Comparison of ENCODE assay signal across 35 cellular contexts in genomic region chr10:30630571-30630970, GRCh38. TPM values are rescaled to one million over a fixed set of nuclear protein-coding genes. Genes with fewer than 3 reads are reported as not detected.
DNase-seq lines count a peak whose midpoint lies in the region; ATAC-seq, FAIRE-seq and TF ChIP-seq lines count a peak whose summit lies in the region.
"Had no signal": no experiment of that assay in that cellular context is flagged by ENCODE, and none has a peak within 500 bp of the region (broad histone marks: within the 10 kb centered on the region; RNA-seq: fewer than 3 reads in every experiment).

No MANE protein-coding gene starts in this region.

- H3K4me3 ChIP-seq in K562 (no peak overlapping the region), hepatocyte (no peak overlapping the region)
- H3K4me3 ChIP-seq: adrenal gland, colonic mucosa, spleen, upper lobe of right lung had no signal

- TF ChIP-seq RAD21 in K562 (CRISPR knock-in tag; conservative IDR thresholded peaks at IDR 0.05 in 1 of 2, IDR thresholded peaks at IDR 0.05 in 1 of 2): no peak

- H3K4me1 ChIP-seq in K562 (replicated peaks in 1 of 2; ENCODE audit: control insufficient read depth in 2 of 2, insufficient read depth in 2 of 2, low read length in 2 of 2): no peaks in the 10 kb centered on the region
- H3K4me1 ChIP-seq in hepatocyte (ENCODE audit: insufficient read depth): no peaks in the 10 kb centered on the region
- H3K4me1 ChIP-seq: adrenal gland, colonic mucosa, spleen, upper lobe of right lung had no signal

- intact Hi-C loops in K562 (cut with micrococcal nuclease): no loop called here

- no peaks in the 10 kb centered on the region for H3K79me2 ChIP-seq in K562 (ENCODE audit: control insufficient read depth, insufficient read depth, low read length)
- no peaks in the 10 kb centered on the region for H3K79me2 ChIP-seq in hepatocyte

- WGBS in K562 (ENCODE audit: insufficient coverage, low coverage, missing lambda C conversion rate): 0% methylated on average over 2 of the region's 2 CpGs
- 94% methylated on average over 2 of the region's 2 CpGs for WGBS in hepatocyte (ENCODE audit: low lambda C conversion rate, missing lambda C conversion rate)

- TF ChIP-seq EP300 in K562 (IDR thresholded peaks at IDR 0.05; ENCODE audit: low read length): no peak

- no peak for ATAC-seq in K562
- ATAC-seq in HG03342 (IDR thresholded peaks at IDR 0.05; ENCODE audit: unreplicated experiment): no peak
- ATAC-seq: activated T-cell treated with anti-CD3 and anti-CD28 coated beads, Interleukin-2, amount 50 U/mL, for 72 hours; effector memory CD8-positive, alpha-beta T cell; HepG2; Panc1; upper lobe of right lung; WTC11 had no signal

- H3K9me3 ChIP-seq in K562 (replicated peaks; ENCODE audit: control insufficient read depth, insufficient read depth, low read depth, low read length) (no peaks in the 10 kb centered on the region), hepatocyte (ENCODE audit: low read depth) (no peaks in the 10 kb centered on the region)
- H3K9me3 ChIP-seq: adrenal gland, colonic mucosa, spleen, upper lobe of right lung had no signal

- no peaks in the 10 kb centered on the region for H3K9me2 ChIP-seq in hepatocyte (replicated peaks; ENCODE audit: insufficient read depth)

- H3K27me3 ChIP-seq in K562 (ENCODE audit: control insufficient read depth in 2 of 2, insufficient read depth in 2 of 2, low read length in 2 of 2) (peaks cover 9 to 37% of the 10 kb centered on the region in 2 experiments; a peak in 3 of 5 replicates), hepatocyte (peaks cover 1% of the 10 kb centered on the region)
- H3K27me3 ChIP-seq: adrenal gland, brain microvascular endothelial cell, colonic mucosa, upper lobe of right lung had no signal

- no TSS peak for BruUV-seq in K562 (replicated peaks; lab: Mats Ljungman, UMichigan)

- H3K9me1 ChIP-seq in K562 (ENCODE audit: control insufficient read depth, insufficient read depth, low read length): no peaks in the 10 kb centered on the region

- H3K4me2 ChIP-seq in K562 (ENCODE audit: insufficient read depth, low read length) (no peak overlapping the region), hepatocyte (no peak overlapping the region)

- no peak for FAIRE-seq in K562 (lab: Jason Lieb, UNC)
- FAIRE-seq: GM12892, HepG2 had no signal

- no peak overlapping the region for H3K27ac ChIP-seq in K562 (ENCODE audit: extremely low read depth, low read depth, low read length)
- H3K27ac ChIP-seq in hepatocyte: no peak overlapping the region
- H3K27ac ChIP-seq: adrenal gland, brain microvascular endothelial cell, colonic mucosa, HL-60, spleen, upper lobe of right lung had no signal

- H3K36me3 ChIP-seq in K562 (ENCODE audit: control insufficient read depth, insufficient read depth, low read length): no peaks in the 10 kb centered on the region
- no peaks in the 10 kb centered on the region for H3K36me3 ChIP-seq in hepatocyte (replicated peaks; ENCODE audit: insufficient read depth, low read depth)
- H3K36me3 ChIP-seq: adrenal gland, brain microvascular endothelial cell, colonic mucosa, spleen, upper lobe of right lung had no signal

- in situ Hi-C loops in K562 (cut with MboI): no loop called here

- no peak overlapping the region for H3K9ac ChIP-seq in K562 (ENCODE audit: insufficient read depth in 1 of 2, low read depth in 2 of 2, low read length in 2 of 2)

- H4K20me1 ChIP-seq in K562 (replicated peaks; ENCODE audit: control insufficient read depth, insufficient read depth, low read length) (no peaks in the 10 kb centered on the region), hepatocyte (ENCODE audit: insufficient read depth, poor library complexity, severe bottlenecking) (no peaks in the 10 kb centered on the region)

- H2AFZ ChIP-seq in K562 (ENCODE audit: low read depth, low read length) (no peak overlapping the region), hepatocyte (no peak overlapping the region)

- DNase-seq in HS-5 (ENCODE audit: low read depth): peak; percentile 61
- DNase-seq in K562 (ENCODE audit: extremely low read depth in 1 of 4, low spot score in 3 of 4): no peak
- peak; percentile 18 for DNase-seq in fibroblast of the conjunctiva (ENCODE audit: low read depth)
- no peak for DNase-seq in activated CD4-positive, alpha-beta T cell treated with anti-CD3 and anti-CD28 coated beads, Interleukin-2, amount 50 U/mL, for 1 hour
- no peak for DNase-seq in hepatocyte (ENCODE audit: low spot score)
- no peak for DNase-seq in NCI-H345 (lab: John Stamatoyannopoulos, UW)
- DNase-seq: activated naive CD4-positive, alpha-beta T cell treated with Interleukin-2 at 50 U/mL for 16 hours; activated T-cell treated with anti-CD3 and anti-CD28 coated beads, Interleukin-2, amount 50 U/mL, for 72 hours; adrenal gland; brain microvascular endothelial cell; CD4-positive, alpha-beta T cell; colonic mucosa; effector memory CD8-positive, alpha-beta T cell; glutamatergic neuron; NCI-H1092 treated with DMSO at 0.1 percent for 48 hours; NCI-H187; NCI-H2171; NCI-H524; SHP77 treated with DMSO at 0.1 percent for 48 hours; spleen; substantia nigra; SW 1271; upper lobe of right lung had no signal

- POLR2A ChIA-PET in K562 (lab: Yijun Ruan, JAX): no interaction called here

- CTCF ChIA-PET in K562 (lab: Yijun Ruan, JAX; ENCODE audit: low intra/inter-chr PET ratio): no interaction called here

- TF ChIP-seq CTCF in K562 (IDR thresholded peaks at IDR 0.05 in 2 of 3, conservative IDR thresholded peaks at IDR 0.05 in 1 of 3; ENCODE audit: insufficient read depth in 2 of 3, low read depth in 1 of 3, low read length in 3 of 3) (no peak), hepatocyte (IDR thresholded peaks at IDR 0.05; ENCODE audit: poor library complexity) (no peak)

- no peak for TF ChIP-seq POLR2A in K562 (conservative IDR thresholded peaks at IDR 0.05)

TF ChIP-seq in K562, 482 proteins besides CTCF, POLR2A, EP300 and RAD21:
- TF ChIP-seq ZNF384 (IDR thresholded peaks at IDR 0.05; ENCODE audit: low read depth, low read length) (0 out of 2 replicates have a peak, but pooled peaks have one; percentile 14), GTF2A2 (tag; IDR thresholded peaks at IDR 0.05) (no peak)

RNA-seq across cellular contexts. Expression of gene LYZL2, which starts 1.0 kb away (rescaled TPM):
- total RNA-seq in K562 (2011; cell fraction: chromatin; rRNA removed; ENCODE audit: low replicate concordance): not detected in 2 replicates
- not detected in 2 replicates for total RNA-seq in K562 (2011; cell fraction: nucleolus; rRNA removed)
- not detected in 2 replicates for total RNA-seq in K562 (2011; cell fraction: nucleoplasm; rRNA removed)
- total RNA-seq in K562 (2014; rRNA removed): not detected in 2 replicates
- total RNA-seq in K562 (2014; rRNA removed; fragmentation: Illumina TruSeq; extraction: Trizol): not detected in 2 replicates
- not detected in 2 replicates for total RNA-seq in K562 (2015; rRNA removed; fragmentation: Illumina TruSeq; extraction: Trizol)
- not detected in 2 replicates for total RNA-seq in K562 (2021)
- polyA plus RNA-seq in K562 (2011; rRNA removed): not detected in 2 replicates
- not detected in 2 replicates for polyA plus RNA-seq in K562 (2011; cell fraction: cytosol; rRNA removed)
- polyA plus RNA-seq in K562 (2011; cell fraction: nucleus; rRNA removed): not detected in 2 replicates
- not detected in 2 replicates for polyA plus RNA-seq in K562 (2012)
- polyA plus RNA-seq in K562 (2014; fragmentation: Illumina TruSeq; extraction: Trizol): not detected in 2 replicates
- not detected for polyA plus RNA-seq in K562 (2014; fragmentation: Nextera tagmentation; extraction: Ambion mirVana)
- polyA plus RNA-seq in K562 (2014; rRNA removed): not detected in 2 replicates
- not detected in 2 replicates for polyA minus RNA-seq in K562 (2011; rRNA and poly(A)+ RNA removed)
- polyA minus RNA-seq in K562 (2011; cell fraction: cytosol; rRNA and poly(A)+ RNA removed): not detected in 2 replicates
- polyA minus RNA-seq in K562 (2011; cell fraction: nucleus; rRNA and poly(A)+ RNA removed): not detected in 2 replicates
- total RNA-seq in hepatocyte: not detected in 2 replicates
- not detected in 2 replicates for polyA plus RNA-seq in hepatocyte
- total RNA-seq: activated T-cell treated with anti-CD3 and anti-CD28 coated beads, Interleukin-2, amount 50 U/mL, for 72 hours; adrenal gland; CD4-positive, alpha-beta T cell; colonic mucosa; Daoy; kidney epithelial cell; lower leg skin; mononuclear cell; osteocyte; spleen; upper lobe of right lung; WTC11 had no signal
- polyA plus RNA-seq: adrenal gland, esophagus, spleen had no signal

Comparison
In these comparisons a context has a peak if more than half of its experiments do, and no peak if none do; other contexts are left out.
1. DNase-seq: peak in HS-5 (single experiment) and fibroblast of the conjunctiva (single experiment); none in K562 (0 of 4), activated CD4-positive, alpha-beta T cell treated with anti-CD3 and anti-CD28 coated beads, Interleukin-2, amount 50 U/mL, for 1 hour (single experiment), hepatocyte (single experiment) and NCI-H345 (single experiment).